In genomic region chr6:27545271-27546046, GRCh38 we compare ENCODE assay signal across 8 cellular contexts.
DNase-seq lines count a peak whose midpoint lies in the region; ATAC-seq, FAIRE-seq and TF ChIP-seq lines count a peak whose summit lies in the region.

No MANE protein-coding gene starts in this region.

- TF ChIP-seq POLR2A in HepG2 (IDR thresholded peaks at IDR 0.05; ENCODE audit: insufficient read depth in 1 of 2, low read depth in 2 of 2, low read length in 2 of 2): no peak
- no peak for TF ChIP-seq POLR2A in right lobe of liver (IDR thresholded peaks at IDR 0.05)

- H4K20me1 ChIP-seq in HepG2 (ENCODE audit: insufficient read depth, low read length) (no peaks in the 10 kb centered on the region; the same call in 1 of the 2 replicates), fibroblast of lung (ENCODE audit: control insufficient read depth, extremely low read depth, insufficient read depth, low read length) (no peaks in the 10 kb centered on the region)

- in situ Hi-C loops in HepG2 (cut with HindIII; ENCODE audit: extremely low pct_ligation_motif_present, low pct_unique_long_range_greater_than_20kb): no loop called here

- peak overlapping the region; percentile 98 for H2AFZ ChIP-seq in HepG2 (ENCODE audit: low read length)
- peak overlapping the region; percentile 65 for H2AFZ ChIP-seq in fibroblast of lung (ENCODE audit: low read length)

- DNase-seq in HepG2 (ENCODE audit: low spot score): peak; percentile 90
- DNase-seq in right lobe of liver: no peak
- peak; percentile 50 for DNase-seq in RWPE1 (ENCODE audit: low spot score)
- peak; percentile 57 to 82 for DNase-seq in fibroblast of lung (ENCODE audit: low read depth in 2 of 2)
- DNase-seq in stimulated activated CD8-positive, alpha-beta memory T cell treated with anti-CD3 and anti-CD28 coated beads, Interleukin-15, amount 100 ng/mL, for 48 hours (ENCODE audit: low read depth in 2 of 2): peak; percentile 46 to 55
- no peak for DNase-seq in NOMO-1 treated with dmso at 0.1 percent for 144 hours (lab: John Stamatoyannopoulos, UW; ENCODE audit: unreplicated experiment)

- intact Hi-C loops in HepG2 (cut with micrococcal nuclease; ENCODE audit: unreplicated experiment) (loop anchor here (1.0 to 5.0 kb wide), 6 partner anchors 17 to 139 kb away; no protein-coding TSS in a partner anchor), right lobe of liver (cut with DNase I) (no loop called here)

- H3K4me3 ChIP-seq in HepG2 (replicated peaks in 1 of 3; ENCODE audit: insufficient read depth in 1 of 3, low read depth in 2 of 3, low read length in 3 of 3) (peak overlapping the region; percentile 68 to 80 (median 78)), right lobe of liver (no peak overlapping the region), fibroblast of lung (replicated peaks in 1 of 4; ENCODE audit: control extremely low read depth in 1 of 4, insufficient read depth in 1 of 4, low read depth in 3 of 4, low read length in 4 of 4) (peak overlapping the region; percentile 53 to 66 (median 54))

- POLR2A ChIA-PET in HepG2 (lab: Yijun Ruan, JAX): interaction anchor here (0.6 to 1.6 kb wide), 10 partner anchors 22 to 348 kb away, joined by 3 to 6 read pairs (median 3); partner anchors contain the start of gene ZNF184
- POLR2A ChIA-PET in RWPE1 (lab: Yijun Ruan, JAX; ENCODE audit: low non-redundant PET): no interaction called here

- CTCF ChIA-PET in HepG2 (lab: Yijun Ruan, JAX; ENCODE audit: low intra/inter-chr PET ratio, low total read pairs): no interaction called here
- CTCF ChIA-PET in RWPE1 (lab: Yijun Ruan, JAX): interaction anchor here (1.0 kb wide), 1 partner anchor 27 kb away, joined by 6 read pairs; no protein-coding TSS in a partner anchor

- H3K9me3 ChIP-seq in HepG2 (ENCODE audit: low read length): no peaks in the 10 kb centered on the region
- H3K9me3 ChIP-seq in right lobe of liver: no peaks in the 10 kb centered on the region
- no peaks in the 10 kb centered on the region for H3K9me3 ChIP-seq in fibroblast of lung (ENCODE audit: control insufficient read depth, insufficient read depth, low read depth, low read length)

- peaks cover 29% of the 10 kb centered on the region for H3K4me1 ChIP-seq in HepG2 (ENCODE audit: insufficient read depth, low read length)
- H3K4me1 ChIP-seq in right lobe of liver: no peaks in the 10 kb centered on the region
- no peaks in the 10 kb centered on the region for H3K4me1 ChIP-seq in fibroblast of lung (ENCODE audit: control insufficient read depth, extremely low read depth, insufficient read depth, low read length)

- H3K36me3 ChIP-seq in HepG2 (replicated peaks in 1 of 2; ENCODE audit: control insufficient read depth in 1 of 2, insufficient read depth in 2 of 2, low read length in 2 of 2) (no peaks in the 10 kb centered on the region), right lobe of liver (no peaks in the 10 kb centered on the region), fibroblast of lung (ENCODE audit: control insufficient read depth, insufficient read depth, low read length) (no peaks in the 10 kb centered on the region)

- H3K27ac ChIP-seq in HepG2 (ENCODE audit: extremely low read length, insufficient read depth, low read length) (peak overlapping the region; percentile 55), right lobe of liver (no peak overlapping the region), RWPE1 (no peak overlapping the region), fibroblast of lung (ENCODE audit: insufficient read depth, low read length) (no peak overlapping the region)

- H3K27me3 ChIP-seq in HepG2 (ENCODE audit: control insufficient read depth in 1 of 2, insufficient read depth in 2 of 2, low read length in 2 of 2) (no peaks in the 10 kb centered on the region; a peak in 1 of 5 replicates), right lobe of liver (peaks cover 0 to 65% of the 10 kb centered on the region in 2 donors), fibroblast of lung (ENCODE audit: control insufficient read depth, insufficient read depth, low read length) (no peaks in the 10 kb centered on the region)

- no TSS peak for BruUV-seq in HepG2 (replicated peaks; lab: Mats Ljungman, UMichigan)

- ATAC-seq in HepG2 (peak; percentile 80), right lobe of liver (no peak), HG03039 (IDR thresholded peaks at IDR 0.05; ENCODE audit: unreplicated experiment) (no peak), GM18498 (IDR thresholded peaks at IDR 0.05; ENCODE audit: unreplicated experiment) (no peak)

- H3K4me2 ChIP-seq in HepG2 (ENCODE audit: low read depth, low read length) (peak overlapping the region; percentile 83), fibroblast of lung (ENCODE audit: extremely low read depth, insufficient read depth, low read length) (peak overlapping the region; percentile 81)

- TF ChIP-seq CTCF in HepG2 (CRISPR knock-in tag; IDR thresholded peaks at IDR 0.05): no peak
- TF ChIP-seq CTCF in right lobe of liver (IDR thresholded peaks at IDR 0.05): no peak
- no peak for TF ChIP-seq CTCF in RWPE1 (conservative IDR thresholded peaks at IDR 0.05; ENCODE audit: low read depth)
- no peak for TF ChIP-seq CTCF in fibroblast of lung (conservative IDR thresholded peaks at IDR 0.05 in 1 of 2, IDR thresholded peaks at IDR 0.05 in 1 of 2; ENCODE audit: low read depth in 1 of 2, low read length in 2 of 2)

- no peak for TF ChIP-seq EP300 in HepG2 (IDR thresholded peaks at IDR 0.05; ENCODE audit: low read depth in 2 of 2, low read length in 2 of 2)
- no peak for TF ChIP-seq EP300 in HepG2 (CRISPR knock-in tag; IDR thresholded peaks at IDR 0.05; ENCODE audit: borderline replicate concordance)

- peak; percentile 82 for FAIRE-seq in HepG2 (lab: Jason Lieb, UNC)

- H3K9ac ChIP-seq in HepG2 (ENCODE audit: insufficient read depth, low read depth, low read length): peak overlapping the region; percentile 65
- no peak overlapping the region for H3K9ac ChIP-seq in fibroblast of lung (ENCODE audit: insufficient read depth, low read length)

- no peak for TF ChIP-seq RAD21 in HepG2 (CRISPR knock-in tag; IDR thresholded peaks at IDR 0.05)

- H3K79me2 ChIP-seq in HepG2 (ENCODE audit: insufficient read depth, low read length): no peaks in the 10 kb centered on the region
- no peaks in the 10 kb centered on the region for H3K79me2 ChIP-seq in fibroblast of lung (ENCODE audit: control insufficient read depth, insufficient read depth, low read length)

- WGBS in HepG2 (ENCODE audit: low lambda C conversion rate): 2% methylated on average over 26 of the region's 32 CpGs
- WGBS in right lobe of liver (ENCODE audit: insufficient coverage, low coverage, low lambda C conversion rate, missing lambda C conversion rate): 11% methylated on average over 32 of the region's 32 CpGs

TF ChIP-seq in HepG2, 621 proteins besides CTCF, POLR2A, EP300 and RAD21 (continues in another document):
- TF ChIP-seq DNMT3B (CRISPR knock-in tag; conservative IDR thresholded peaks at IDR 0.05) (peak; percentile 75; the same call in 1 of the 2 replicates), TBX2 (CRISPR knock-in tag; IDR thresholded peaks at IDR 0.05; ENCODE audit: borderline replicate concordance) (0 out of 2 replicates have a peak, but pooled peaks have one; percentile 66), ETS1 (CRISPR knock-in tag; IDR thresholded peaks at IDR 0.05) (no peak), BHLHE40 (IDR thresholded peaks at IDR 0.05; ENCODE audit: low read length) (no peak), ZBTB20 (CRISPR knock-in tag; IDR thresholded peaks at IDR 0.05; ENCODE audit: borderline replicate concordance, low read depth) (peak; percentile 87), SUZ12 (IDR thresholded peaks at IDR 0.05; ENCODE audit: low read depth, low read length) (no peak), ZNF761 (CRISPR knock-in tag; conservative IDR thresholded peaks at IDR 0.05) (no peak), ZNF562 (CRISPR knock-in tag; IDR thresholded peaks at IDR 0.05; ENCODE audit: borderline replicate concordance) (no peak), ZNF367 (CRISPR knock-in tag; IDR thresholded peaks at IDR 0.05; ENCODE audit: borderline replicate concordance) (no peak), ZNF234 (CRISPR knock-in tag; conservative IDR thresholded peaks at IDR 0.05) (no peak), ZSCAN9 (CRISPR knock-in tag; IDR thresholded peaks at IDR 0.05; ENCODE audit: borderline replicate concordance) (peak; percentile 85; the same call in 1 of the 2 replicates), TBL1XR1 (IDR thresholded peaks at IDR 0.05; ENCODE audit: borderline replicate concordance, low read length, partially characterized antibody) (peak; percentile 12), ZNF75D (CRISPR knock-in tag; IDR thresholded peaks at IDR 0.05; ENCODE audit: borderline replicate concordance) (no peak), CSRNP1 (CRISPR knock-in tag; IDR thresholded peaks at IDR 0.05) (no peak), TEF (CRISPR knock-in tag; IDR thresholded peaks at IDR 0.05) (0 out of 2 replicates have a peak, but pooled peaks have one; percentile 36)

Comparison
In these comparisons a context has a peak if more than half of its experiments do, and no peak if none do; other contexts are left out.
1. DNase-seq: peak in HepG2 (single experiment), RWPE1 (single experiment), fibroblast of lung (2 of 2) and stimulated activated CD8-positive, alpha-beta memory T cell treated with anti-CD3 and anti-CD28 coated beads, Interleukin-15, amount 100 ng/mL, for 48 hours (2 of 2); none in right lobe of liver (0 of 3) and NOMO-1 treated with dmso at 0.1 percent for 144 hours (single experiment).
2. H3K4me3 ChIP-seq: peak in HepG2 (3 of 3) and fibroblast of lung (4 of 4); none in right lobe of liver (0 of 3).